Comparison of ENCODE assay signal across 1 cellular context in genomic region chr16:81495321-81496234, GRCh38.
A peak's percentile ranks its signal among the peaks of the same experiment; 100 is the strongest.
TF ChIP-seq lines count a peak whose summit lies in the region.

No MANE protein-coding gene starts in this region.

TF ChIP-seq in K562, 482 proteins besides CTCF, POLR2A, EP300 and RAD21 (continued from another document and continues in another):
- TF ChIP-seq ZBTB40 (IDR thresholded peaks at IDR 0.05): peak; percentile 59
- no peak for TF ChIP-seq ZBTB40 (CRISPR knock-in tag; IDR thresholded peaks at IDR 0.05)
- TF ChIP-seq ARID3A (IDR thresholded peaks at IDR 0.05; ENCODE audit: borderline replicate concordance, low read depth, low read length): peak; percentile 50; the same call in 1 of the 2 replicates
- peak; percentile 41 for TF ChIP-seq MAFG (tag; conservative IDR thresholded peaks at IDR 0.05)
- TF ChIP-seq CBX2 (IDR thresholded peaks at IDR 0.05; ENCODE audit: insufficient read depth, low read length, poor library complexity, severe bottlenecking): no peak
- peak; percentile 93 for TF ChIP-seq CREB3L1 (IDR thresholded peaks at IDR 0.05; ENCODE audit: borderline replicate concordance, low read depth)
- TF ChIP-seq ZNF76 (CRISPR knock-in tag; IDR thresholded peaks at IDR 0.05; ENCODE audit: borderline replicate concordance): no peak
- peak; percentile 96 to 98 for TF ChIP-seq ARNT (IDR thresholded peaks at IDR 0.05)
- peak; percentile 89; the same call in 1 of the 2 replicates for TF ChIP-seq ESRRA (IDR thresholded peaks at IDR 0.05; ENCODE audit: borderline replicate concordance, low read depth)
- TF ChIP-seq, protein P1, sequence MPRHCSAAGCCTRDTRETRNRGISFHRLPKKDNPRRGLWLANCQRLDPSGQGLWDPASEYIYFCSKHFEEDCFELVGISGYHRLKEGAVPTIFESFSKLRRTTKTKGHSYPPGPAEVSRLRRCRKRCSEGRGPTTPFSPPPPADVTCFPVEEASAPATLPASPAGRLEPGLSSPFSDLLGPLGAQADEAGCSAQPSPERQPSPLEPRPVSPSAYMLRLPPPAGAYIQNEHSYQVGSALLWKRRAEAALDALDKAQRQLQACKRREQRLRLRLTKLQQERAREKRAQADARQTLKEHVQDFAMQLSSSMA (CRISPR knock-in tag; IDR thresholded peaks at IDR 0.05): no peak
- TF ChIP-seq, protein P2, sequence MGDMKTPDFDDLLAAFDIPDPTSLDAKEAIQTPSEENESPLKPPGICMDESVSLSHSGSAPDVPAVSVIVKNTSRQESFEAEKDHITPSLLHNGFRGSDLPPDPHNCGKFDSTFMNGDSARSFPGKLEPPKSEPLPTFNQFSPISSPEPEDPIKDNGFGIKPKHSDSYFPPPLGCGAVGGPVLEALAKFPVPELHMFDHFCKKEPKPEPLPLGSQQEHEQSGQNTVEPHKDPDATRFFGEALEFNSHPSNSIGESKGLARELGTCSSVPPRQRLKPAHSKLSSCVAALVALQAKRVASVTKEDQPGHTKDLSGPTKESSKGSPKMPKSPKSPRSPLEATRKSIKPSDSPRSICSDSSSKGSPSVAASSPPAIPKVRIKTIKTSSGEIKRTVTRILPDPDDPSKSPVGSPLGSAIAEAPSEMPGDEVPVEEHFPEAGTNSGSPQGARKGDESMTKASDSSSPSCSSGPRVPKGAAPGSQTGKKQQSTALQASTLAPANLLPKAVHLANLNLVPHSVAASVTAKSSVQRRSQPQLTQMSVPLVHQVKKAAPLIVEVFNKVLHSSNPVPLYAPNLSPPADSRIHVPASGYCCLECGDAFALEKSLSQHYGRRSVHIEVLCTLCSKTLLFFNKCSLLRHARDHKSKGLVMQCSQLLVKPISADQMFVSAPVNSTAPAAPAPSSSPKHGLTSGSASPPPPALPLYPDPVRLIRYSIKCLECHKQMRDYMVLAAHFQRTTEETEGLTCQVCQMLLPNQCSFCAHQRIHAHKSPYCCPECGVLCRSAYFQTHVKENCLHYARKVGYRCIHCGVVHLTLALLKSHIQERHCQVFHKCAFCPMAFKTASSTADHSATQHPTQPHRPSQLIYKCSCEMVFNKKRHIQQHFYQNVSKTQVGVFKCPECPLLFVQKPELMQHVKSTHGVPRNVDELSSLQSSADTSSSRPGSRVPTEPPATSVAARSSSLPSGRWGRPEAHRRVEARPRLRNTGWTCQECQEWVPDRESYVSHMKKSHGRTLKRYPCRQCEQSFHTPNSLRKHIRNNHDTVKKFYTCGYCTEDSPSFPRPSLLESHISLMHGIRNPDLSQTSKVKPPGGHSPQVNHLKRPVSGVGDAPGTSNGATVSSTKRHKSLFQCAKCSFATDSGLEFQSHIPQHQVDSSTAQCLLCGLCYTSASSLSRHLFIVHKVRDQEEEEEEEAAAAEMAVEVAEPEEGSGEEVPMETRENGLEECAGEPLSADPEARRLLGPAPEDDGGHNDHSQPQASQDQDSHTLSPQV (IDR thresholded peaks at IDR 0.05): peak; percentile 93
- TF ChIP-seq ZFX (CRISPR knock-in tag; IDR thresholded peaks at IDR 0.05): 0 out of 2 replicates have a peak, but pooled peaks have one; percentile 14
- TF ChIP-seq RAD51 (IDR thresholded peaks at IDR 0.05; ENCODE audit: borderline replicate concordance, low read depth): peak; percentile 49; the same call in 1 of the 2 replicates
- peak; percentile 49; the same call in 1 of the 2 replicates for TF ChIP-seq ZNF197 (CRISPR knock-in tag; IDR thresholded peaks at IDR 0.05; ENCODE audit: low read depth)
- peak; percentile 83 for TF ChIP-seq TAF9B (IDR thresholded peaks at IDR 0.05; ENCODE audit: partially characterized antibody)
- TF ChIP-seq DMBX1 (CRISPR knock-in tag; IDR thresholded peaks at IDR 0.05; ENCODE audit: borderline replicate concordance): peak; percentile 90
- TF ChIP-seq, protein P3, sequence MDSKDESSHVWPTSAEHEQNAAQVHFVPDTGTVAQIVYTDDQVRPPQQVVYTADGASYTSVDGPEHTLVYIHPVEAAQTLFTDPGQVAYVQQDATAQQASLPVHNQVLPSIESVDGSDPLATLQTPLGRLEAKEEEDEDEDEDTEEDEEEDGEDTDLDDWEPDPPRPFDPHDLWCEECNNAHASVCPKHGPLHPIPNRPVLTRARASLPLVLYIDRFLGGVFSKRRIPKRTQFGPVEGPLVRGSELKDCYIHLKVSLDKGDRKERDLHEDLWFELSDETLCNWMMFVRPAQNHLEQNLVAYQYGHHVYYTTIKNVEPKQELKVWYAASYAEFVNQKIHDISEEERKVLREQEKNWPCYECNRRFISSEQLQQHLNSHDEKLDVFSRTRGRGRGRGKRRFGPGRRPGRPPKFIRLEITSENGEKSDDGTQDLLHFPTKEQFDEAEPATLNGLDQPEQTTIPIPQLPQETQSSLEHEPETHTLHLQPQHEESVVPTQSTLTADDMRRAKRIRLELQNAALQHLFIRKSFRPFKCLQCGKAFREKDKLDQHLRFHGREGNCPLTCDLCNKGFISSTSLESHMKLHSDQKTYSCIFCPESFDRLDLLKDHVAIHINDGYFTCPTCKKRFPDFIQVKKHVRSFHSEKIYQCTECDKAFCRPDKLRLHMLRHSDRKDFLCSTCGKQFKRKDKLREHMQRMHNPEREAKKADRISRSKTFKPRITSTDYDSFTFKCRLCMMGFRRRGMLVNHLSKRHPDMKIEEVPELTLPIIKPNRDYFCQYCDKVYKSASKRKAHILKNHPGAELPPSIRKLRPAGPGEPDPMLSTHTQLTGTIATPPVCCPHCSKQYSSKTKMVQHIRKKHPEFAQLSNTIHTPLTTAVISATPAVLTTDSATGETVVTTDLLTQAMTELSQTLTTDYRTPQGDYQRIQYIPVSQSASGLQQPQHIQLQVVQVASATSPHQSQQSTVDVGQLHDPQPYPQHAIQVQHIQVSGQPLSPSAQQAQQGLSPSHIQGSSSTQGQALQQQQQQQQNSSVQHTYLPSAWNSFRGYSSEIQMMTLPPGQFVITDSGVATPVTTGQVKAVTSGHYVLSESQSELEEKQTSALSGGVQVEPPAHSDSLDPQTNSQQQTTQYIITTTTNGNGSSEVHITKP (IDR thresholded peaks at IDR 0.05; ENCODE audit: partially characterized antibody): peak; percentile 80
- TF ChIP-seq CTBP1 (IDR thresholded peaks at IDR 0.05; ENCODE audit: borderline replicate concordance): peak; percentile 100
- no peak; the same call in 1 of the 2 replicates for TF ChIP-seq MXI1 (IDR thresholded peaks at IDR 0.05; ENCODE audit: low read depth, low read length)
- TF ChIP-seq SMARCE1 (IDR thresholded peaks at IDR 0.05): peak; percentile 99
- peak; percentile 73 to 95 for TF ChIP-seq TEAD1 (CRISPR knock-in tag; IDR thresholded peaks at IDR 0.05)
- peak; percentile 78; the same call in 1 of the 2 replicates for TF ChIP-seq RB1 (IDR thresholded peaks at IDR 0.05; ENCODE audit: low read depth)
- 0 out of 2 replicates have a peak, but pooled peaks have one; percentile 55 for TF ChIP-seq SRSF3 (IDR thresholded peaks at IDR 0.05; ENCODE audit: insufficient read depth, low read length)
- TF ChIP-seq CC2D1A (IDR thresholded peaks at IDR 0.05): peak; percentile 91
- no peak for TF ChIP-seq WHSC1 (IDR thresholded peaks at IDR 0.05; ENCODE audit: low read length)
- TF ChIP-seq ZKSCAN1 (IDR thresholded peaks at IDR 0.05; ENCODE audit: low read depth, low read length): peak; percentile 80
- no peak for TF ChIP-seq ZNF12 (CRISPR knock-in tag; IDR thresholded peaks at IDR 0.05)
- TF ChIP-seq SIX5 (IDR thresholded peaks at IDR 0.05; ENCODE audit: borderline replicate concordance in 1 of 2, insufficient read depth in 1 of 2, low read depth in 1 of 2, low read length in 2 of 2): no peak
- peak; percentile 14; the same call in 1 of the 2 replicates for TF ChIP-seq ZC3H8 (IDR thresholded peaks at IDR 0.05)
- TF ChIP-seq DLX4 (CRISPR knock-in tag; IDR thresholded peaks at IDR 0.05): no peak
- 0 out of 2 replicates have a peak, but pooled peaks have one; percentile 9 for TF ChIP-seq ZNF121 (CRISPR knock-in tag; conservative IDR thresholded peaks at IDR 0.05)
- peak; percentile 71 for TF ChIP-seq MEF2D (tag; conservative IDR thresholded peaks at IDR 0.05; ENCODE audit: low read depth)
- TF ChIP-seq CXXC5 (CRISPR knock-in tag; IDR thresholded peaks at IDR 0.05): peak; percentile 89
- peak; percentile 73 for TF ChIP-seq RBFOX2 (IDR thresholded peaks at IDR 0.05; ENCODE audit: low read depth, low read length)
- 0 out of 2 replicates have a peak, but pooled peaks have one; percentile 36 for TF ChIP-seq CAMTA2 (CRISPR knock-in tag; conservative IDR thresholded peaks at IDR 0.05)
